Comparison of ENCODE assay signal across 17 cellular contexts in genomic region chr2:129903586-129904425, GRCh38.
DNase-seq lines count a peak whose midpoint lies in the region; ATAC-seq and TF ChIP-seq lines count a peak whose summit lies in the region.
"Had no signal": no experiment of that assay in that cellular context is flagged by ENCODE, and none has a peak within 500 bp of the region (broad histone marks: within the 10 kb centered on the region; RNA-seq: fewer than 3 reads in every experiment).

No MANE protein-coding gene starts in this region.

- peaks cover 3% of the 10 kb centered on the region for H3K27me3 Mint-ChIP-seq in activated CD4-positive, alpha-beta T cell treated with anti-CD3 and anti-CD28 coated beads, Interleukin-2, amount 10 ng/mL, durations not matched to agents 24 days and 14 days
- H3K27me3 Mint-ChIP-seq: CD4-positive, CD25-positive, alpha-beta regulatory T cell had no signal

- no peaks in the 10 kb centered on the region for H3K36me3 ChIP-seq in HCT116 (ENCODE audit: control insufficient read depth in 1 of 2, insufficient read depth in 2 of 2, low read length in 2 of 2)
- H3K36me3 ChIP-seq: adrenal gland had no signal

- no peak overlapping the region for H3K27ac Mint-ChIP-seq in activated CD4-positive, alpha-beta T cell treated with anti-CD3 and anti-CD28 coated beads, Interleukin-2, amount 10 ng/mL, durations not matched to agents 24 days and 14 days
- H3K27ac Mint-ChIP-seq: CD4-positive, CD25-positive, alpha-beta regulatory T cell; IgD-negative memory B cell; stimulated activated memory B cell treated with anti-CD40 and anti-IgM and Interleukin-4, amounts not matched to agents 10 μg/mL and 1 μg/mL and 100 μg/mL, for 72 hours had no signal

- no peaks in the 10 kb centered on the region for H3K9me3 ChIP-seq in HCT116 (ENCODE audit: control insufficient read depth in 1 of 2, insufficient read depth in 1 of 2, low read depth in 1 of 2, low read length in 2 of 2)
- H3K9me3 ChIP-seq: adrenal gland had no signal

- ATAC-seq in HCT116 (peak; percentile 54), GM19035 (IDR thresholded peaks at IDR 0.05; ENCODE audit: unreplicated experiment) (no peak)
- ATAC-seq: psoas muscle; stimulated activated memory B cell treated with anti-CD40 and anti-IgM and Interleukin-4, amounts not matched to agents 10 μg/mL and 1 μg/mL and 100 μg/mL, for 72 hours had no signal

- DNase-seq in Daoy (ENCODE audit: low read depth) (peak; percentile 21), HCT116 (ENCODE audit: low read depth, low spot score) (no peak), coronary artery (ENCODE audit: low spot score) (peak; percentile 62), occipital lobe (lab: John Stamatoyannopoulos, UW) (peak; percentile 12)
- no peak for DNase-seq in activated CD4-positive, alpha-beta T cell treated with anti-CD3 and anti-CD28 coated beads for 1 hour
- DNase-seq in activated CD4-positive, alpha-beta T cell treated with anti-CD3 and anti-CD28 coated beads, Interleukin-2, amount 50 U/mL, for 1 hour: no peak
- DNase-seq in activated CD4-positive, alpha-beta T cell treated with anti-CD3 and anti-CD28 coated beads, Interleukin-2, amount 10 ng/mL, durations not matched to agents 24 days and 14 days: no peak
- DNase-seq: activated T-cell treated with anti-CD3 and anti-CD28 coated beads for 4 hours; CD4-positive, CD25-positive, alpha-beta regulatory T cell; GDM1; NCI-H1417 treated with DMSO at 0.1 percent for 48 hours; psoas muscle; stimulated activated CD4-positive, alpha-beta T cell treated with anti-CD3 and anti-CD28 coated beads, Interleukin-2, amount 100 ng/mL, for 24 hours had no signal

- no peaks in the 10 kb centered on the region for H3K4me1 ChIP-seq in HCT116 (ENCODE audit: control insufficient read depth in 1 of 2, insufficient read depth in 2 of 2, low read length in 2 of 2)
- H3K4me1 ChIP-seq: adrenal gland, psoas muscle had no signal

- BruUV-seq in HCT116 (replicated peaks; lab: Mats Ljungman, UMichigan): no TSS peak

- H3K27ac ChIP-seq in HCT116 (ENCODE audit: low read depth, low read length) (no peak overlapping the region), coronary artery (no peak overlapping the region)
- H3K27ac ChIP-seq: adrenal gland, psoas muscle had no signal

- CTCF ChIA-PET in HCT116 (lab: Charles Lee): interaction anchor here (1.2 kb wide), 1 partner anchor 20 kb away, joined by 3 read pairs; no protein-coding TSS in a partner anchor

- no peaks in the 10 kb centered on the region for H4K20me1 ChIP-seq in HCT116 (ENCODE audit: insufficient read depth)

- H3K4me3 ChIP-seq in HCT116 (replicated peaks in 1 of 2; ENCODE audit: low read depth in 1 of 2, low read length in 2 of 2) (no peak overlapping the region), coronary artery (no peak overlapping the region)
- H3K4me3 ChIP-seq: adrenal gland, psoas muscle had no signal

- TF ChIP-seq RAD21 in HCT116 (IDR thresholded peaks at IDR 0.05; ENCODE audit: low read depth): peak; percentile 26; the same call in 1 of the 2 replicates

- RAD21 ChIA-PET in HCT116 (lab: Charles Lee; ENCODE audit: low non-redundant PET in 1 of 2, low total read pairs in 2 of 2, uncharacterized antibody in 2 of 2, unreplicated experiment in 2 of 2): no interaction called here

- TF ChIP-seq CTCF in HCT116 (IDR thresholded peaks at IDR 0.05 in 2 of 3, conservative IDR thresholded peaks at IDR 0.05 in 1 of 3; ENCODE audit: borderline replicate concordance in 1 of 3, insufficient read depth in 1 of 3, low read depth in 2 of 3, low read length in 2 of 3): peak in 2 of 3 experiments; percentile 13 to 23; a peak in 1 of 6 replicates
- no peak for TF ChIP-seq CTCF in coronary artery (IDR thresholded peaks at IDR 0.05)

- H3K4me3 Mint-ChIP-seq in activated CD4-positive, alpha-beta T cell treated with anti-CD3 and anti-CD28 coated beads, Interleukin-2, amount 10 ng/mL, durations not matched to agents 24 days and 14 days: no peak overlapping the region
- H3K4me3 Mint-ChIP-seq: CD4-positive, CD25-positive, alpha-beta regulatory T cell; IgD-negative memory B cell; stimulated activated memory B cell treated with anti-CD40 and anti-IgM and Interleukin-4, amounts not matched to agents 10 μg/mL and 1 μg/mL and 100 μg/mL, for 72 hours had no signal

- no peak overlapping the region for H2AFZ ChIP-seq in HCT116 (ENCODE audit: low read depth, low read length, poor library complexity, severe bottlenecking)

- H3K27me3 ChIP-seq in HCT116 (ENCODE audit: insufficient read depth, low read length): no peaks in the 10 kb centered on the region
- H3K27me3 ChIP-seq: adrenal gland had no signal

- no peaks in the 10 kb centered on the region for H3K36me3 Mint-ChIP-seq in activated CD4-positive, alpha-beta T cell treated with anti-CD3 and anti-CD28 coated beads, Interleukin-2, amount 10 ng/mL, durations not matched to agents 24 days and 14 days (ENCODE audit: low read depth)
- H3K36me3 Mint-ChIP-seq: CD4-positive, CD25-positive, alpha-beta regulatory T cell; IgD-negative memory B cell; stimulated activated memory B cell treated with anti-CD40 and anti-IgM and Interleukin-4, amounts not matched to agents 10 μg/mL and 1 μg/mL and 100 μg/mL, for 72 hours had no signal

- H3K79me2 ChIP-seq in HCT116 (ENCODE audit: insufficient read depth, low read length): no peaks in the 10 kb centered on the region

- no peaks in the 10 kb centered on the region for H3K4me1 Mint-ChIP-seq in activated CD4-positive, alpha-beta T cell treated with anti-CD3 and anti-CD28 coated beads, Interleukin-2, amount 10 ng/mL, durations not matched to agents 24 days and 14 days
- H3K4me1 Mint-ChIP-seq: CD4-positive, CD25-positive, alpha-beta regulatory T cell; IgD-negative memory B cell; stimulated activated memory B cell treated with anti-CD40 and anti-IgM and Interleukin-4, amounts not matched to agents 10 μg/mL and 1 μg/mL and 100 μg/mL, for 72 hours had no signal

- no peak for TF ChIP-seq POLR2A in HCT116 (IDR thresholded peaks at IDR 0.05; ENCODE audit: borderline replicate concordance, extremely low read depth, insufficient read depth, insufficient read length)

- intact Hi-C loops in HCT116 (cut with micrococcal nuclease): no loop called here
- intact Hi-C loops in activated CD4-positive, alpha-beta T cell treated with anti-CD3 and anti-CD28 coated beads, Interleukin-2, amount 10 ng/mL, durations not matched to agents 24 days and 14 days (cut with micrococcal nuclease): no loop called here

- no peak overlapping the region for H3K4me2 ChIP-seq in HCT116 (ENCODE audit: low read length)

- no peaks in the 10 kb centered on the region for H3K9me3 Mint-ChIP-seq in activated CD4-positive, alpha-beta T cell treated with anti-CD3 and anti-CD28 coated beads, Interleukin-2, amount 10 ng/mL, durations not matched to agents 24 days and 14 days

- POLR2A ChIA-PET in HCT116 (lab: Charles Lee): no interaction called here

- no peak overlapping the region for H3K9ac ChIP-seq in HCT116 (ENCODE audit: low read length)

- H3K9me2 ChIP-seq in HCT116 (ENCODE audit: insufficient read depth): no peaks in the 10 kb centered on the region

TF ChIP-seq in HCT116, 20 proteins besides CTCF, POLR2A, EP300 and RAD21 (continues in another document):
- TF ChIP-seq POLR2AphosphoS5 (IDR thresholded peaks at IDR 0.05; ENCODE audit: low read depth, low read length) (no peak), EZH2phosphoT487 (IDR thresholded peaks at IDR 0.05; ENCODE audit: borderline replicate concordance) (no peak), CEBPB (IDR thresholded peaks at IDR 0.05; ENCODE audit: low read depth) (no peak), REST (IDR thresholded peaks at IDR 0.05; ENCODE audit: low read depth) (no peak), ATF3 (IDR thresholded peaks at IDR 0.05) (no peak), SRF (IDR thresholded peaks at IDR 0.05; ENCODE audit: low read depth) (no peak)

Comparison
In these comparisons a context has a peak if more than half of its experiments do, and no peak if none do; other contexts are left out.
1. DNase-seq: peak in Daoy (single experiment), coronary artery (single experiment) and occipital lobe (single experiment); none in HCT116 (single experiment), activated CD4-positive, alpha-beta T cell treated with anti-CD3 and anti-CD28 coated beads for 1 hour (single experiment), activated CD4-positive, alpha-beta T cell treated with anti-CD3 and anti-CD28 coated beads, Interleukin-2, amount 50 U/mL, for 1 hour (single experiment) and activated CD4-positive, alpha-beta T cell treated with anti-CD3 and anti-CD28 coated beads, Interleukin-2, amount 10 ng/mL, durations not matched to agents 24 days and 14 days (single experiment).